Comparison of ENCODE assay signal across 22 cellular contexts in the genomic region with DNA sequence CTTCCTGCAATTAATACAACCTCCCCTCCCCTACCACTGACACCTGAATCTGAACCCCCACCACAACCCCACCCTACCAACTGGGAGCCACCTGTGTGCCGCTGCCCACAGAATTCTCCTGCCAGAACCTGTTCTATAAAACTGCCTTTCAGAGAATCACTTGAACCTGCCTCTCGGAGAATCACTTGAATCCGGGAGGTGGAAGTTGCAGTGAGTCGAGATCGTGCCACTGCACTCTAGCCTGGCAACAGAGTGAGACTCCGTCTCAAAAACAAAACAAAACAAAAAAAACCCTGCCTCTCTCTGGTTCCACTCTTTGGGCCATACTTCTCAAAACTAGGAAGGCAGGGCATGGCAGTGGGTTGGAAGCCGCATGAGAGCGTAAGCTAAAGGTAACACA. TPM values are rescaled to one million over a fixed set of nuclear protein-coding genes. Genes with fewer than 3 reads are reported as not detected.
DNase-seq lines count a peak whose midpoint lies in the region; ATAC-seq and TF ChIP-seq lines count a peak whose summit lies in the region.
"Had no signal": no experiment of that assay in that cellular context is flagged by ENCODE, and none has a peak within 500 bp of the region (broad histone marks: within the 10 kb centered on the region; RNA-seq: fewer than 3 reads in every experiment).

No MANE protein-coding gene starts in this region.

- H3K27ac Mint-ChIP-seq in activated CD8-positive, alpha-beta T cell treated with anti-CD3 and anti-CD28 coated beads for 36 hours, result peak overlapping the region; percentile 40
- no peak overlapping the region for H3K27ac Mint-ChIP-seq in activated CD8-positive, alpha-beta T cell treated with anti-CD3 and anti-CD28 coated beads, Interleukin-2, amount 10 ng/mL, durations not matched to agents 7 days and 5 days
- peak overlapping the region in 2 of 3 experiments; percentile 79 to 88; a peak in 2 of 7 replicates for H3K27ac Mint-ChIP-seq in H9
- H3K27ac Mint-ChIP-seq in endothelial cell (ENCODE audit: unreplicated experiment), result peak overlapping the region; percentile 36
- H3K27ac Mint-ChIP-seq in stimulated activated effector memory CD8-positive, alpha-beta T cell treated with anti-CD3 and anti-CD28 coated beads, Interleukin-12 subunit alpha, Interleukin-12 subunit beta, amount 100 ng/mL, for 72 hours, result peak overlapping the region; percentile 52
- H3K27ac Mint-ChIP-seq: neural progenitor cell; stimulated activated memory B cell treated with anti-CD40 and anti-IgM and Interleukin-4, amounts not matched to agents 10 μg/mL and 1 μg/mL and 100 μg/mL, for 72 hours had no signal

- no peak overlapping the region for H3K23ac ChIP-seq in H9 (ENCODE audit: insufficient read length, low read depth, low read length)

- peaks cover 2% of the 10 kb centered on the region for H3K23me2 ChIP-seq in H9 (ENCODE audit: insufficient read length, low read depth, low read length, poor library complexity, severe bottlenecking)

- no peak overlapping the region for H2AK5ac ChIP-seq in H9 (ENCODE audit: insufficient read length, low read length)

- H3K27ac ChIP-seq in H9 (ENCODE audit: insufficient read length, low read depth, low read length), result no peak overlapping the region
- H3K27ac ChIP-seq in gastroesophageal sphincter, result peak overlapping the region in 2 of 4 donors; percentile 44 to 52
- H3K27ac ChIP-seq: KMS-11, neural progenitor cell, transverse colon had no signal

- no peak for TF ChIP-seq EP300 in gastroesophageal sphincter (IDR thresholded peaks at IDR 0.05)

- H3K9ac ChIP-seq in H9 (ENCODE audit: extremely low read depth, insufficient read length, low read length), result no peak overlapping the region
- H3K9ac ChIP-seq: KMS-11, neural progenitor cell had no signal

- no peak overlapping the region for H4K91ac ChIP-seq in H9 (ENCODE audit: insufficient read length, low read depth, low read length)

- H3K27me3 Mint-ChIP-seq in activated CD8-positive, alpha-beta T cell treated with anti-CD3 and anti-CD28 coated beads for 36 hours, result no peaks in the 10 kb centered on the region
- no peaks in the 10 kb centered on the region for H3K27me3 Mint-ChIP-seq in activated CD8-positive, alpha-beta T cell treated with anti-CD3 and anti-CD28 coated beads, Interleukin-2, amount 10 ng/mL, durations not matched to agents 7 days and 5 days (ENCODE audit: low read depth)
- H3K27me3 Mint-ChIP-seq in H9 (ENCODE audit: low read depth) (no peaks in the 10 kb centered on the region), endothelial cell (ENCODE audit: unreplicated experiment) (peaks cover 1% of the 10 kb centered on the region)
- H3K27me3 Mint-ChIP-seq: stimulated activated memory B cell treated with anti-CD40 and anti-IgM and Interleukin-4, amounts not matched to agents 10 μg/mL and 1 μg/mL and 100 μg/mL, for 72 hours had no signal

- no peak overlapping the region for H3K4me3 ChIP-seq in gastroesophageal sphincter
- H3K4me3 ChIP-seq: neural progenitor cell, transverse colon had no signal

- peaks cover 61% of the 10 kb centered on the region for H3K4me1 Mint-ChIP-seq in activated CD8-positive, alpha-beta T cell treated with anti-CD3 and anti-CD28 coated beads for 36 hours (ENCODE audit: low read depth)
- H3K4me1 Mint-ChIP-seq in activated CD8-positive, alpha-beta T cell treated with anti-CD3 and anti-CD28 coated beads, Interleukin-2, amount 10 ng/mL, durations not matched to agents 7 days and 5 days (ENCODE audit: low read depth), result peaks cover 34% of the 10 kb centered on the region
- H3K4me1 Mint-ChIP-seq in H9 (peaks cover 20 to 34% of the 10 kb centered on the region in 2 experiments), endothelial cell (ENCODE audit: unreplicated experiment) (no peaks in the 10 kb centered on the region)
- peaks cover 45% of the 10 kb centered on the region for H3K4me1 Mint-ChIP-seq in stimulated activated effector memory CD8-positive, alpha-beta T cell treated with anti-CD3 and anti-CD28 coated beads, Interleukin-12 subunit alpha, Interleukin-12 subunit beta, amount 100 ng/mL, for 72 hours

- H3K79me2 ChIP-seq in H9 (ENCODE audit: insufficient read depth, low read length), result peaks cover 44% of the 10 kb centered on the region

- TF ChIP-seq CTCF in activated CD8-positive, alpha-beta T cell treated with anti-CD3 and anti-CD28 coated beads for 36 hours (IDR thresholded peaks at IDR 0.05), result no peak
- TF ChIP-seq CTCF in H9 (conservative IDR thresholded peaks at IDR 0.05) (no peak), endothelial cell (IDR thresholded peaks at IDR 0.05; ENCODE audit: unreplicated experiment) (no peak), gastroesophageal sphincter (IDR thresholded peaks at IDR 0.05) (no peak)

- WGBS in H9 (ENCODE audit: extremely low coverage, insufficient read length, low lambda C conversion rate), result no CpG with 5 or more reads among the region's 8 CpGs
- WGBS in gastroesophageal sphincter (ENCODE audit: low coverage in 1 of 2), 2 donors, result 91 to 92% methylated on average over 2 to 4 of the region's 8 CpGs

- intact Hi-C loops in activated CD8-positive, alpha-beta T cell treated with anti-CD3 and anti-CD28 coated beads for 36 hours (cut with micrococcal nuclease), result no loop called here

- no peak overlapping the region for H4K5ac ChIP-seq in H9 (ENCODE audit: insufficient read length, low read depth, low read length)

- DNase-seq in activated CD8-positive, alpha-beta T cell treated with anti-CD3 and anti-CD28 coated beads for 36 hours, result no peak
- DNase-seq in activated CD8-positive, alpha-beta T cell treated with anti-CD3 and anti-CD28 coated beads, Interleukin-2, amount 10 ng/mL, durations not matched to agents 7 days and 5 days, result no peak
- no peak for DNase-seq in H9
- DNase-seq in endothelial cell (ENCODE audit: low spot score), result no peak
- no peak for DNase-seq in stimulated activated effector memory CD8-positive, alpha-beta T cell treated with anti-CD3 and anti-CD28 coated beads, Interleukin-12 subunit alpha, Interleukin-12 subunit beta, amount 100 ng/mL, for 72 hours (ENCODE audit: low spot score in 2 of 2)
- DNase-seq in NOMO-1 treated with dmso at 0.1 percent for 144 hours (lab: John Stamatoyannopoulos, UW; ENCODE audit: unreplicated experiment), result no peak
- DNase-seq: activated CD8-positive, alpha-beta memory T cell treated with anti-CD3 and anti-CD28 coated beads, Interleukin-2, amount 50 U/mL, for 4 hours; activated gamma-delta T cell treated with Interleukin-2 at 50 U/mL for 16 hours; dermis blood vessel endothelial cell; left ventricle myocardium superior; NCI-H1694 treated with DMSO at 0.1 percent for 48 hours; NCI-H748 treated with DMSO at 0.1 percent for 48 hours; SHP77 treated with DMSO at 0.1 percent for 48 hours; small intestine; stimulated activated CD4-positive, alpha-beta T cell treated with anti-CD3 and anti-CD28 coated beads, Interleukin-2, amount 100 ng/mL, for 24 hours; transverse colon had no signal

- no peak overlapping the region for H3K4me3 Mint-ChIP-seq in activated CD8-positive, alpha-beta T cell treated with anti-CD3 and anti-CD28 coated beads for 36 hours
- no peak overlapping the region for H3K4me3 Mint-ChIP-seq in activated CD8-positive, alpha-beta T cell treated with anti-CD3 and anti-CD28 coated beads, Interleukin-2, amount 10 ng/mL, durations not matched to agents 7 days and 5 days
- H3K4me3 Mint-ChIP-seq in H9 (no peak overlapping the region), endothelial cell (ENCODE audit: unreplicated experiment) (no peak overlapping the region)
- H3K4me3 Mint-ChIP-seq in stimulated activated effector memory CD8-positive, alpha-beta T cell treated with anti-CD3 and anti-CD28 coated beads, Interleukin-12 subunit alpha, Interleukin-12 subunit beta, amount 100 ng/mL, for 72 hours, result no peak overlapping the region
- H3K4me3 Mint-ChIP-seq: neural progenitor cell; stimulated activated memory B cell treated with anti-CD40 and anti-IgM and Interleukin-4, amounts not matched to agents 10 μg/mL and 1 μg/mL and 100 μg/mL, for 72 hours had no signal

- no peak overlapping the region for H3K4me2 ChIP-seq in H9 (ENCODE audit: insufficient read depth, insufficient read length, low read length)
- H3K4me2 ChIP-seq: neural progenitor cell had no signal

- no peak overlapping the region for H3K4ac ChIP-seq in H9 (ENCODE audit: low read depth, low read length)

- H2AFZ ChIP-seq in H9 (ENCODE audit: low read length), result no peak overlapping the region
- H2AFZ ChIP-seq: neural progenitor cell had no signal

- H3T11ph ChIP-seq in H9 (ENCODE audit: low read length), result no peak overlapping the region

- H2BK15ac ChIP-seq in H9 (ENCODE audit: low read depth, low read length), result no peak overlapping the region

- H2BK120ac ChIP-seq in H9 (ENCODE audit: low read depth, low read length, poor library complexity, severe bottlenecking), result no peak overlapping the region

- no peak overlapping the region for H3K14ac ChIP-seq in H9 (ENCODE audit: insufficient read depth, low read length)

- H3K36me3 ChIP-seq in gastroesophageal sphincter, result peaks cover 0 to 43% of the 10 kb centered on the region in 2 donors
- H3K36me3 ChIP-seq: neural progenitor cell had no signal

- CTCF ChIA-PET in activated CD8-positive, alpha-beta T cell treated with anti-CD3 and anti-CD28 coated beads for 36 hours (lab: Charles Lee), result no interaction called here
- CTCF ChIA-PET in activated CD8-positive, alpha-beta T cell treated with anti-CD3 and anti-CD28 coated beads, Interleukin-2, amount 10 ng/mL, durations not matched to agents 7 days and 5 days (lab: Charles Lee), result interaction anchor here (1.3 kb wide), 1 partner anchor 29 kb away, joined by 3 read pairs; no protein-coding TSS in a partner anchor

- no peak overlapping the region for H2BK20ac ChIP-seq in H9 (ENCODE audit: low read depth, low read length, poor library complexity, severe bottlenecking)

- H4K20me1 ChIP-seq in H9 (ENCODE audit: control insufficient read depth, insufficient read depth, insufficient read length), result no peaks in the 10 kb centered on the region

- H2BK12ac ChIP-seq in H9 (ENCODE audit: insufficient read length, low read depth, low read length), result no peak overlapping the region

- no peak for TF ChIP-seq POLR2A in gastroesophageal sphincter (IDR thresholded peaks at IDR 0.05)

- H3K9me3 ChIP-seq in H9 (ENCODE audit: control insufficient read depth, low read depth, low read length), result no peaks in the 10 kb centered on the region
- H3K9me3 ChIP-seq in gastroesophageal sphincter, result no peaks in the 10 kb centered on the region
- H3K9me3 ChIP-seq: transverse colon had no signal

- no peak overlapping the region for H4K8ac ChIP-seq in H9 (replicated peaks; ENCODE audit: insufficient read length, low read depth, low read length)

- no peaks in the 10 kb centered on the region for H3K9me3 Mint-ChIP-seq in activated CD8-positive, alpha-beta T cell treated with anti-CD3 and anti-CD28 coated beads for 36 hours
- no peaks in the 10 kb centered on the region for H3K9me3 Mint-ChIP-seq in activated CD8-positive, alpha-beta T cell treated with anti-CD3 and anti-CD28 coated beads, Interleukin-2, amount 10 ng/mL, durations not matched to agents 7 days and 5 days (ENCODE audit: insufficient read depth)
- no peaks in the 10 kb centered on the region for H3K9me3 Mint-ChIP-seq in H9
- H3K9me3 Mint-ChIP-seq in endothelial cell (ENCODE audit: unreplicated experiment), result no peaks in the 10 kb centered on the region
- H3K9me3 Mint-ChIP-seq in stimulated activated effector memory CD8-positive, alpha-beta T cell treated with anti-CD3 and anti-CD28 coated beads, Interleukin-12 subunit alpha, Interleukin-12 subunit beta, amount 100 ng/mL, for 72 hours, result no peaks in the 10 kb centered on the region
- H3K9me3 Mint-ChIP-seq: neural progenitor cell; stimulated activated memory B cell treated with anti-CD40 and anti-IgM and Interleukin-4, amounts not matched to agents 10 μg/mL and 1 μg/mL and 100 μg/mL, for 72 hours had no signal

- POLR2A ChIA-PET in activated CD8-positive, alpha-beta T cell treated with anti-CD3 and anti-CD28 coated beads for 36 hours (lab: Charles Lee), result no interaction called here
- POLR2A ChIA-PET in activated CD8-positive, alpha-beta T cell treated with anti-CD3 and anti-CD28 coated beads, Interleukin-2, amount 10 ng/mL, durations not matched to agents 7 days and 5 days (lab: Charles Lee), result no interaction called here

- no peak overlapping the region for H3K56ac ChIP-seq in H9 (ENCODE audit: insufficient read length, low read depth, low read length)

- peaks cover 50% of the 10 kb centered on the region for H3K36me3 Mint-ChIP-seq in activated CD8-positive, alpha-beta T cell treated with anti-CD3 and anti-CD28 coated beads for 36 hours (ENCODE audit: low read depth)
- H3K36me3 Mint-ChIP-seq in activated CD8-positive, alpha-beta T cell treated with anti-CD3 and anti-CD28 coated beads, Interleukin-2, amount 10 ng/mL, durations not matched to agents 7 days and 5 days (ENCODE audit: low read depth), result peaks cover 44% of the 10 kb centered on the region
- peaks cover 36 to 48% (median 40%) of the 10 kb centered on the region in 3 experiments; a peak in 6 of 7 replicates for H3K36me3 Mint-ChIP-seq in H9 (ENCODE audit: insufficient read depth in 1 of 3, low read depth in 3 of 3)
- H3K36me3 Mint-ChIP-seq in endothelial cell (ENCODE audit: low read depth, unreplicated experiment), result peaks cover 4% of the 10 kb centered on the region
- H3K36me3 Mint-ChIP-seq in stimulated activated effector memory CD8-positive, alpha-beta T cell treated with anti-CD3 and anti-CD28 coated beads, Interleukin-12 subunit alpha, Interleukin-12 subunit beta, amount 100 ng/mL, for 72 hours, result peaks cover 52% of the 10 kb centered on the region

- no peaks in the 10 kb centered on the region; the same call in 1 of the 2 replicates for H3K4me1 ChIP-seq in H9 (ENCODE audit: insufficient read depth, low read length)
- H3K4me1 ChIP-seq in gastroesophageal sphincter, result peaks cover 3 to 69% (median 4%) of the 10 kb centered on the region in 3 donors

- no peak overlapping the region for H2BK5ac ChIP-seq in H9 (ENCODE audit: insufficient read length, low read length)

- H3K79me1 ChIP-seq in H9 (ENCODE audit: insufficient read depth, low read depth, low read length, poor library complexity, severe bottlenecking), result peaks cover 8% of the 10 kb centered on the region

- H3K27me3 ChIP-seq in H9 (ENCODE audit: insufficient read depth, low read length) (no peaks in the 10 kb centered on the region), gastroesophageal sphincter (no peaks in the 10 kb centered on the region)
- H3K27me3 ChIP-seq: neural progenitor cell, transverse colon had no signal

- no peak overlapping the region for H3K18ac ChIP-seq in H9 (ENCODE audit: insufficient read length, low read depth, low read length)

- ATAC-seq in activated CD8-positive, alpha-beta T cell treated with anti-CD3 and anti-CD28 coated beads for 36 hours, result no peak
- ATAC-seq in activated CD8-positive, alpha-beta T cell treated with anti-CD3 and anti-CD28 coated beads, Interleukin-2, amount 10 ng/mL, durations not matched to agents 7 days and 5 days, result no peak
- no peak for ATAC-seq in stimulated activated effector memory CD8-positive, alpha-beta T cell treated with anti-CD3 and anti-CD28 coated beads, Interleukin-12 subunit alpha, Interleukin-12 subunit beta, amount 100 ng/mL, for 72 hours
- ATAC-seq in HG03159 (IDR thresholded peaks at IDR 0.05; ENCODE audit: unreplicated experiment), result no peak
- ATAC-seq in gastroesophageal sphincter, result no peak
- ATAC-seq: stimulated activated memory B cell treated with anti-CD40 and anti-IgM and Interleukin-4, amounts not matched to agents 10 μg/mL and 1 μg/mL and 100 μg/mL, for 72 hours had no signal

RNA-seq across cellular contexts. Expression of gene URB1, which starts 5.7 kb away (rescaled TPM):
- 10 to 100 TPM; 30.9 to 31.8 TPM for total RNA-seq in activated CD8-positive, alpha-beta T cell treated with anti-CD3 and anti-CD28 coated beads for 36 hours
- total RNA-seq in activated CD8-positive, alpha-beta T cell treated with anti-CD3 and anti-CD28 coated beads, Interleukin-2, amount 10 ng/mL, durations not matched to agents 7 days and 5 days, result 10 to 100 TPM; 17.4 to 19.4 TPM
- 20.4 and 23.5 TPM in 2 replicates for total RNA-seq in H9 (2021)
- total RNA-seq in endothelial cell (ENCODE audit: unreplicated experiment), result 10.6 TPM
- 10 to 100 TPM; 18.3 to 26.9 (median 20.7) TPM for total RNA-seq in gastroesophageal sphincter

RNA-seq across cellular contexts. Expression of gene EVA1C, which starts 25.4 kb away (rescaled TPM):
- 10 to 100 TPM; 11.1 to 13.7 TPM for total RNA-seq in activated CD8-positive, alpha-beta T cell treated with anti-CD3 and anti-CD28 coated beads for 36 hours
- 1 to 10 TPM; 3.0 to 3.5 TPM for total RNA-seq in activated CD8-positive, alpha-beta T cell treated with anti-CD3 and anti-CD28 coated beads, Interleukin-2, amount 10 ng/mL, durations not matched to agents 7 days and 5 days
- total RNA-seq in H9 (2021), result 0.98 and 1.8 TPM in 2 replicates
- 1.1 TPM for total RNA-seq in endothelial cell (ENCODE audit: unreplicated experiment)
- total RNA-seq in gastroesophageal sphincter, result 10 to 100 TPM; 43.1 to 71.4 (median 51.1) TPM
- total RNA-seq: HT1080 had no signal
